ENCODE assay signal across 2 cellular contexts in the genomic region with DNA sequence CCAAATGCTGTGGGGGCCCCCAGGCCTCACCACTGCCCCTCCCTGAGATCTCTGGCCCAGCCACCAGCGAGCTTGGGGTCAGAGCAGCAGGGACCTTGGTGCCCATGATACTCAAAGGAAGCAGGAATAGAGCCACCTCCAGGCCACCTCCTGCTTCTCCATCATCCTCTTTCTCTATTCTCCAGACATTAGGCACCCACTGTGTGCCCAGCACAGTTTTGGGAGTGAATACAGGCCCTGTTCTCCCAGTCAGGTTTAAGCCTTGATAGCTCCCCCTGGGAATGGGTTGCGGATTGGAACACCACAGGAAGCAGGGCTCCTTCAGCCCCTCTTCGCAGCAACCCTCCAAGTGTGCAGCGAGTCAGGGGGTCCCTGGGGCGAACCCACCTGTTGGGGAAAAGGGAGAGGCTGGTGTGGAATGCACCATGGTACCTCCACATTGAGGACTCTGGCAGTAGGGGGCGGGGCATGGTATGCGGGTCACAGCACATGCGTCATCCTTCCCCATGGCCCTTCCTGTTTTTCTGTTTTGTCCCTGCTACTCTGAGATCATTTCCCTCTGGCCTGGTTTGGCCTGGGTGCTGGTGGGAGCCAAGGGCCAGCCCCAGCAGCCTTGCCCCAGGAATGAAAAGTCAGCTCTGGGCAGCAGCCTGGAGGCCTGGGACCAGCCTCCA.
TF ChIP-seq lines count a peak whose summit lies in the region.

No MANE protein-coding gene starts in this region.

TF ChIP-seq in liver, 16 proteins besides CTCF, POLR2A, EP300 and RAD21:
- TF ChIP-seq, protein P1, sequence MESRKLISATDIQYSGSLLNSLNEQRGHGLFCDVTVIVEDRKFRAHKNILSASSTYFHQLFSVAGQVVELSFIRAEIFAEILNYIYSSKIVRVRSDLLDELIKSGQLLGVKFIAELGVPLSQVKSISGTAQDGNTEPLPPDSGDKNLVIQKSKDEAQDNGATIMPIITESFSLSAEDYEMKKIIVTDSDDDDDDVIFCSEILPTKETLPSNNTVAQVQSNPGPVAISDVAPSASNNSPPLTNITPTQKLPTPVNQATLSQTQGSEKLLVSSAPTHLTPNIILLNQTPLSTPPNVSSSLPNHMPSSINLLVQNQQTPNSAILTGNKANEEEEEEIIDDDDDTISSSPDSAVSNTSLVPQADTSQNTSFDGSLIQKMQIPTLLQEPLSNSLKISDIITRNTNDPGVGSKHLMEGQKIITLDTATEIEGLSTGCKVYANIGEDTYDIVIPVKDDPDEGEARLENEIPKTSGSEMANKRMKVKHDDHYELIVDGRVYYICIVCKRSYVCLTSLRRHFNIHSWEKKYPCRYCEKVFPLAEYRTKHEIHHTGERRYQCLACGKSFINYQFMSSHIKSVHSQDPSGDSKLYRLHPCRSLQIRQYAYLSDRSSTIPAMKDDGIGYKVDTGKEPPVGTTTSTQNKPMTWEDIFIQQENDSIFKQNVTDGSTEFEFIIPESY (IDR thresholded peaks at IDR 0.05) = no peak
- TF ChIP-seq TAF1 (conservative IDR thresholded peaks at IDR 0.05) (no peak), JUND (IDR thresholded peaks at IDR 0.05) (peak in 1 of 2 donors; percentile 32), NR2F2 (IDR thresholded peaks at IDR 0.05) (no peak), HNF4G (IDR thresholded peaks at IDR 0.05) (no peak), FOXA2 (IDR thresholded peaks at IDR 0.05) (no peak), YY1 (IDR thresholded peaks at IDR 0.05) (no peak), HNF4A (conservative IDR thresholded peaks at IDR 0.05) (no peak), GABPA (IDR thresholded peaks at IDR 0.05 in 1 of 2, conservative IDR thresholded peaks at IDR 0.05 in 1 of 2) (peak in 1 of 2 donors; percentile 77), FOXA1 (IDR thresholded peaks at IDR 0.05) (no peak), RXRA (IDR thresholded peaks at IDR 0.05) (peak in 1 of 2 donors; percentile 6), SP1 (IDR thresholded peaks at IDR 0.05) (peak; percentile 38), EGR1 (IDR thresholded peaks at IDR 0.05; ENCODE audit: low read depth in 2 of 2) (no peak)
- TF ChIP-seq, protein P2, sequence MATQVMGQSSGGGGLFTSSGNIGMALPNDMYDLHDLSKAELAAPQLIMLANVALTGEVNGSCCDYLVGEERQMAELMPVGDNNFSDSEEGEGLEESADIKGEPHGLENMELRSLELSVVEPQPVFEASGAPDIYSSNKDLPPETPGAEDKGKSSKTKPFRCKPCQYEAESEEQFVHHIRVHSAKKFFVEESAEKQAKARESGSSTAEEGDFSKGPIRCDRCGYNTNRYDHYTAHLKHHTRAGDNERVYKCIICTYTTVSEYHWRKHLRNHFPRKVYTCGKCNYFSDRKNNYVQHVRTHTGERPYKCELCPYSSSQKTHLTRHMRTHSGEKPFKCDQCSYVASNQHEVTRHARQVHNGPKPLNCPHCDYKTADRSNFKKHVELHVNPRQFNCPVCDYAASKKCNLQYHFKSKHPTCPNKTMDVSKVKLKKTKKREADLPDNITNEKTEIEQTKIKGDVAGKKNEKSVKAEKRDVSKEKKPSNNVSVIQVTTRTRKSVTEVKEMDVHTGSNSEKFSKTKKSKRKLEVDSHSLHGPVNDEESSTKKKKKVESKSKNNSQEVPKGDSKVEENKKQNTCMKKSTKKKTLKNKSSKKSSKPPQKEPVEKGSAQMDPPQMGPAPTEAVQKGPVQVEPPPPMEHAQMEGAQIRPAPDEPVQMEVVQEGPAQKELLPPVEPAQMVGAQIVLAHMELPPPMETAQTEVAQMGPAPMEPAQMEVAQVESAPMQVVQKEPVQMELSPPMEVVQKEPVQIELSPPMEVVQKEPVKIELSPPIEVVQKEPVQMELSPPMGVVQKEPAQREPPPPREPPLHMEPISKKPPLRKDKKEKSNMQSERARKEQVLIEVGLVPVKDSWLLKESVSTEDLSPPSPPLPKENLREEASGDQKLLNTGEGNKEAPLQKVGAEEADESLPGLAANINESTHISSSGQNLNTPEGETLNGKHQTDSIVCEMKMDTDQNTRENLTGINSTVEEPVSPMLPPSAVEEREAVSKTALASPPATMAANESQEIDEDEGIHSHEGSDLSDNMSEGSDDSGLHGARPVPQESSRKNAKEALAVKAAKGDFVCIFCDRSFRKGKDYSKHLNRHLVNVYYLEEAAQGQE (IDR thresholded peaks at IDR 0.05) = no peak
- TF ChIP-seq, protein P3, sequence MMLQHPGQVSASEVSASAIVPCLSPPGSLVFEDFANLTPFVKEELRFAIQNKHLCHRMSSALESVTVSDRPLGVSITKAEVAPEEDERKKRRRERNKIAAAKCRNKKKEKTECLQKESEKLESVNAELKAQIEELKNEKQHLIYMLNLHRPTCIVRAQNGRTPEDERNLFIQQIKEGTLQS (IDR thresholded peaks at IDR 0.05) = no peak
- TF ChIP-seq, protein P4, sequence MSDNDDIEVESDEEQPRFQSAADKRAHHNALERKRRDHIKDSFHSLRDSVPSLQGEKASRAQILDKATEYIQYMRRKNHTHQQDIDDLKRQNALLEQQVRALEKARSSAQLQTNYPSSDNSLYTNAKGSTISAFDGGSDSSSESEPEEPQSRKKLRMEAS (IDR thresholded peaks at IDR 0.05) = no peak
TF ChIP-seq in liver: peak in this region for 4.

TF ChIP-seq in HepG2, 621 proteins besides CTCF, POLR2A, EP300 and RAD21:
- no peak for TF ChIP-seq ZNF225 (CRISPR knock-in tag; IDR thresholded peaks at IDR 0.05)
- no peak for TF ChIP-seq KDM4B (CRISPR knock-in tag; IDR thresholded peaks at IDR 0.05)
- TF ChIP-seq SKI (IDR thresholded peaks at IDR 0.05; ENCODE audit: partially characterized antibody) = no peak
- TF ChIP-seq, protein P5, sequence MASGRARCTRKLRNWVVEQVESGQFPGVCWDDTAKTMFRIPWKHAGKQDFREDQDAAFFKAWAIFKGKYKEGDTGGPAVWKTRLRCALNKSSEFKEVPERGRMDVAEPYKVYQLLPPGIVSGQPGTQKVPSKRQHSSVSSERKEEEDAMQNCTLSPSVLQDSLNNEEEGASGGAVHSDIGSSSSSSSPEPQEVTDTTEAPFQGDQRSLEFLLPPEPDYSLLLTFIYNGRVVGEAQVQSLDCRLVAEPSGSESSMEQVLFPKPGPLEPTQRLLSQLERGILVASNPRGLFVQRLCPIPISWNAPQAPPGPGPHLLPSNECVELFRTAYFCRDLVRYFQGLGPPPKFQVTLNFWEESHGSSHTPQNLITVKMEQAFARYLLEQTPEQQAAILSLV (CRISPR knock-in tag; IDR thresholded peaks at IDR 0.05; ENCODE audit: borderline replicate concordance) = no peak
- TF ChIP-seq ZNF260 (CRISPR knock-in tag; IDR thresholded peaks at IDR 0.05; ENCODE audit: borderline replicate concordance, low read depth) = no peak
- TF ChIP-seq, protein P6, sequence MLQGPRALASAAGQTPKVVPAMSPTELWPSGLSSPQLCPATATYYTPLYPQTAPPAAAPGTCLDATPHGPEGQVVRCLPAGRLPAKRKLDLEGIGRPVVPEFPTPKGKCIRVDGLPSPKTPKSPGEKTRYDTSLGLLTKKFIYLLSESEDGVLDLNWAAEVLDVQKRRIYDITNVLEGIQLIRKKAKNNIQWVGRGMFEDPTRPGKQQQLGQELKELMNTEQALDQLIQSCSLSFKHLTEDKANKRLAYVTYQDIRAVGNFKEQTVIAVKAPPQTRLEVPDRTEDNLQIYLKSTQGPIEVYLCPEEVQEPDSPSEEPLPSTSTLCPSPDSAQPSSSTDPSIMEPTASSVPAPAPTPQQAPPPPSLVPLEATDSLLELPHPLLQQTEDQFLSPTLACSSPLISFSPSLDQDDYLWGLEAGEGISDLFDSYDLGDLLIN (CRISPR knock-in tag; IDR thresholded peaks at IDR 0.05; ENCODE audit: borderline replicate concordance) = no peak
- TF ChIP-seq ARNTL (CRISPR knock-in tag; IDR thresholded peaks at IDR 0.05) = no peak
- no peak for TF ChIP-seq FOXA1 (IDR thresholded peaks at IDR 0.05)
- no peak for TF ChIP-seq FOXA1 (CRISPR knock-in tag; IDR thresholded peaks at IDR 0.05)
- TF ChIP-seq KMT2A (CRISPR knock-in tag; IDR thresholded peaks at IDR 0.05) = no peak
- no peak for TF ChIP-seq ADNP (CRISPR knock-in tag; IDR thresholded peaks at IDR 0.05)
- no peak for TF ChIP-seq NFYB (CRISPR knock-in tag; IDR thresholded peaks at IDR 0.05)
- TF ChIP-seq TP53 (CRISPR knock-in tag; conservative IDR thresholded peaks at IDR 0.05) = no peak
